10 cellular contexts compared by ENCODE assay signal in the genomic region with DNA sequence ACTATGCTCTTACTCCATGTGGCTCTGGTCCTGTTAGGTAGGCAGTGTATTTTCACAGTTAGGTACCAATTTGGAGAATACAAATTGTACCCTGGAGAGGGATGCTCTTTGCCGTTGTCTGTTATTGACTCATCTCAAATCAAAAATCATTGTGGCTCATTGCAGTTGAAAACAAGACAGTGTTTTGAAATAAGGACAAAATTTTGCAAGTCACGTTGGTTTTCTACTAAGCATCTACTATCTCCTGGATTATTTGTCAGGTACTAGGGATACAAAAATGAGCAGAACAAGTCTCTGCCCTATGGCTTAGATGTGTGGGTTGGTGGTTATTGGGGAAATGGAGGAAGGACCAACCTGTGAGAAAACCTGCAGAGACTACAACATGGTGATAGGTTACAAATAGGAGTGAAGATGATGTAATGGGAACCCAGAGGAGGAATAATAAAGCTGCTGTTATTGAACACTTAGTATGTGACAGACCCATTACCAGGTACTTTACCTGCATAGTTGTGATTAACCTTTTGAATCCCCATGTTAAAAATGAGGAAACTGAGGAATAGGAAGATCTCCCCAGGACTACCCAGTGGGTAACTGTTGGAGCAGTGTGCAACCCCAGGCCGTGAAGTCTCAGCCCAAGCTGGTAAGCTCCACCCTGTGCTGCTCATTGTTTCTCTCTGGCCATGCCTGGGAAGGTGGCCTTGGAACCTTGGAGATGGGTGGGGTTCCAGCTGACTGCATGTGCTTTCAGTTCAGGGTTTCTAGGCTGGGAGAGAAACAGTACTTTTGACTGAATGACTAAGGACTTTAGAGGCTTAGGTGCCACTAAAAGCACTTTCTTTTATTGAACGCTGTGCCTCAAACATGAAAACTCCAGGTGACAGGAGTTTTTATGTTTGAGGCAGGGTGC.
DNase-seq lines count a peak whose midpoint lies in the region; ATAC-seq, FAIRE-seq and TF ChIP-seq lines count a peak whose summit lies in the region.
"Had no signal": no experiment of that assay in that cellular context is flagged by ENCODE, and none has a peak within 500 bp of the region (broad histone marks: within the 10 kb centered on the region; RNA-seq: fewer than 3 reads in every experiment).

No MANE protein-coding gene starts in this region.

- no peaks in the 10 kb centered on the region for H3K9me3 ChIP-seq in keratinocyte (ENCODE audit: control insufficient read depth, low read depth, low read length)
- no peaks in the 10 kb centered on the region for H3K9me3 ChIP-seq in transverse colon
- no peaks in the 10 kb centered on the region for H3K9me3 ChIP-seq in H9 (ENCODE audit: control insufficient read depth, low read depth, low read length)

- no peaks in the 10 kb centered on the region for H3K79me1 ChIP-seq in H9 (ENCODE audit: insufficient read depth, low read depth, low read length, poor library complexity, severe bottlenecking)

- peak overlapping the region; percentile 65 for H3K27ac Mint-ChIP-seq in activated naive CD4-positive, alpha-beta T cell treated with anti-CD3 and anti-CD28 coated beads for 36 hours
- H3K27ac Mint-ChIP-seq in activated naive CD4-positive, alpha-beta T cell treated with anti-CD3 and anti-CD28 coated beads, Interleukin-2, amount 10 ng/mL, durations not matched to agents 7 days and 5 days = no peak overlapping the region
- peak overlapping the region in 1 of 3 experiments; percentile 46; a peak in 2 of 7 replicates for H3K27ac Mint-ChIP-seq in H9

- H3K4me1 Mint-ChIP-seq in activated naive CD4-positive, alpha-beta T cell treated with anti-CD3 and anti-CD28 coated beads for 36 hours (ENCODE audit: low read depth) = peaks cover 78% of the 10 kb centered on the region
- H3K4me1 Mint-ChIP-seq in activated naive CD4-positive, alpha-beta T cell treated with anti-CD3 and anti-CD28 coated beads, Interleukin-2, amount 10 ng/mL, durations not matched to agents 7 days and 5 days = peaks cover 67% of the 10 kb centered on the region
- peaks cover 56 to 58% of the 10 kb centered on the region in 2 experiments for H3K4me1 Mint-ChIP-seq in H9

- peaks cover 30% of the 10 kb centered on the region for H3K4me1 ChIP-seq in keratinocyte (ENCODE audit: control insufficient read depth, extremely low read depth, insufficient read depth, low read length)
- peaks cover 57 to 70% (median 59%) of the 10 kb centered on the region in 4 donors for H3K4me1 ChIP-seq in transverse colon
- peaks cover 12% of the 10 kb centered on the region; the same call in 1 of the 2 replicates for H3K4me1 ChIP-seq in H9 (ENCODE audit: insufficient read depth, low read length)

- no peak overlapping the region for H4K5ac ChIP-seq in H9 (ENCODE audit: insufficient read length, low read depth, low read length)

- H3K4me2 ChIP-seq in keratinocyte (ENCODE audit: control insufficient read depth, extremely low read depth, insufficient read depth, low read depth, low read length) (peak overlapping the region; percentile 24), H9 (ENCODE audit: insufficient read depth, insufficient read length, low read length) (no peak overlapping the region)

- H2AK5ac ChIP-seq in H9 (ENCODE audit: insufficient read length, low read length) = no peak overlapping the region

- H3K36me3 ChIP-seq in keratinocyte (ENCODE audit: control insufficient read depth in 2 of 2, extremely low read depth in 1 of 2, insufficient read depth in 2 of 2, low read length in 2 of 2) (peaks cover 5 to 6% of the 10 kb centered on the region in 2 experiments), transverse colon (no peaks in the 10 kb centered on the region)

- H3K9ac ChIP-seq in keratinocyte (ENCODE audit: control insufficient read depth, extremely low read depth, insufficient read depth, low read length) (peak overlapping the region; percentile 43), H9 (ENCODE audit: extremely low read depth, insufficient read length, low read length) (no peak overlapping the region)

- H2BK20ac ChIP-seq in H9 (ENCODE audit: low read depth, low read length, poor library complexity, severe bottlenecking) = no peak overlapping the region

- H4K20me1 ChIP-seq in keratinocyte (ENCODE audit: control insufficient read depth, extremely low read depth, insufficient read depth, low read length) = no peaks in the 10 kb centered on the region
- no peaks in the 10 kb centered on the region for H4K20me1 ChIP-seq in H9 (ENCODE audit: control insufficient read depth, insufficient read depth, insufficient read length)

- ATAC-seq in GM19452 (IDR thresholded peaks at IDR 0.05; ENCODE audit: unreplicated experiment) (no peak), GM19397 (IDR thresholded peaks at IDR 0.05; ENCODE audit: unreplicated experiment) (no peak)

- H2AFZ ChIP-seq in keratinocyte (ENCODE audit: control insufficient read depth, low read length) (no peak overlapping the region), H9 (ENCODE audit: low read length) (no peak overlapping the region)

- CTCF ChIA-PET in activated naive CD4-positive, alpha-beta T cell treated with anti-CD3 and anti-CD28 coated beads for 36 hours (lab: Charles Lee) = interaction anchor here (0.6 kb wide), 1 partner anchor 11 kb away, joined by 3 read pairs; no protein-coding TSS in a partner anchor
- CTCF ChIA-PET in activated naive CD4-positive, alpha-beta T cell treated with anti-CD3 and anti-CD28 coated beads, Interleukin-2, amount 10 ng/mL, durations not matched to agents 7 days and 5 days (lab: Charles Lee) = interaction anchor here (0.8 to 1.4 kb wide), 3 partner anchors 19 to 90 kb away, joined by 3 to 5 read pairs (median 3); no protein-coding TSS in a partner anchor

- no peak overlapping the region for H2BK5ac ChIP-seq in H9 (ENCODE audit: insufficient read length, low read length)

- no peak overlapping the region for H4K8ac ChIP-seq in H9 (replicated peaks; ENCODE audit: insufficient read length, low read depth, low read length)

- DNase-seq in activated naive CD4-positive, alpha-beta T cell treated with anti-CD3 and anti-CD28 coated beads for 36 hours = no peak
- no peak for DNase-seq in activated naive CD4-positive, alpha-beta T cell treated with anti-CD3 and anti-CD28 coated beads, Interleukin-2, amount 10 ng/mL, durations not matched to agents 7 days and 5 days
- DNase-seq in SW480 (ENCODE audit: low spot score) = peak; percentile 51
- no peak for DNase-seq in keratinocyte (ENCODE audit: low read depth, low spot score)
- peak; percentile 84 for DNase-seq in transverse colon
- no peak for DNase-seq in H9

- H3K9me3 Mint-ChIP-seq in activated naive CD4-positive, alpha-beta T cell treated with anti-CD3 and anti-CD28 coated beads for 36 hours = no peaks in the 10 kb centered on the region
- H3K9me3 Mint-ChIP-seq in activated naive CD4-positive, alpha-beta T cell treated with anti-CD3 and anti-CD28 coated beads, Interleukin-2, amount 10 ng/mL, durations not matched to agents 7 days and 5 days = no peaks in the 10 kb centered on the region
- no peaks in the 10 kb centered on the region for H3K9me3 Mint-ChIP-seq in H9

- H3K79me2 ChIP-seq in keratinocyte (ENCODE audit: control insufficient read depth, insufficient read depth, low read length) = peaks cover 39% of the 10 kb centered on the region
- H3K79me2 ChIP-seq in H9 (ENCODE audit: insufficient read depth, low read length) = 0 out of 2 replicates have a peak, but pooled peaks cover 2% of the 10 kb centered on the region

- no peak overlapping the region for H2BK120ac ChIP-seq in H9 (ENCODE audit: low read depth, low read length, poor library complexity, severe bottlenecking)

- no peak overlapping the region for H3K23ac ChIP-seq in H9 (ENCODE audit: insufficient read length, low read depth, low read length)

- H3K56ac ChIP-seq in H9 (ENCODE audit: insufficient read length, low read depth, low read length) = no peak overlapping the region

- TF ChIP-seq CTCF in keratinocyte (optimal IDR thresholded peaks at IDR 0.05 in 1 of 3, IDR thresholded peaks at IDR 0.05 in 1 of 3, conservative IDR thresholded peaks at IDR 0.05 in 1 of 3; ENCODE audit: extremely low read depth in 1 of 3, insufficient read depth in 2 of 3, low read length in 3 of 3) (no peak), transverse colon (IDR thresholded peaks at IDR 0.05) (no peak), H9 (conservative IDR thresholded peaks at IDR 0.05) (no peak)

- H3K4me3 ChIP-seq in keratinocyte (ENCODE audit: control insufficient read depth in 2 of 3, extremely low read depth in 1 of 3, insufficient read depth in 2 of 3, low read depth in 1 of 3, low read length in 3 of 3) = no peak overlapping the region
- no peak overlapping the region for H3K4me3 ChIP-seq in transverse colon
- H3K4me3 ChIP-seq: SK-N-MC had no signal

- no peak overlapping the region for H3K4me3 Mint-ChIP-seq in activated naive CD4-positive, alpha-beta T cell treated with anti-CD3 and anti-CD28 coated beads for 36 hours
- H3K4me3 Mint-ChIP-seq in activated naive CD4-positive, alpha-beta T cell treated with anti-CD3 and anti-CD28 coated beads, Interleukin-2, amount 10 ng/mL, durations not matched to agents 7 days and 5 days = no peak overlapping the region
- H3K4me3 Mint-ChIP-seq in H9 = no peak overlapping the region

- no peak overlapping the region for H3K14ac ChIP-seq in H9 (ENCODE audit: insufficient read depth, low read length)

- peaks cover 18% of the 10 kb centered on the region for H3K36me3 Mint-ChIP-seq in activated naive CD4-positive, alpha-beta T cell treated with anti-CD3 and anti-CD28 coated beads for 36 hours (ENCODE audit: low read depth)
- peaks cover 30% of the 10 kb centered on the region for H3K36me3 Mint-ChIP-seq in activated naive CD4-positive, alpha-beta T cell treated with anti-CD3 and anti-CD28 coated beads, Interleukin-2, amount 10 ng/mL, durations not matched to agents 7 days and 5 days
- no peaks in the 10 kb centered on the region for H3K36me3 Mint-ChIP-seq in H9 (ENCODE audit: insufficient read depth in 1 of 3, low read depth in 3 of 3)

- WGBS in transverse colon (ENCODE audit: low coverage in 1 of 2), 2 donors = 17 to 56% methylated on average over 2 to 4 of the region's 4 CpGs
- no CpG with 5 or more reads among the region's 4 CpGs for WGBS in H9 (ENCODE audit: extremely low coverage, insufficient read length, low lambda C conversion rate)

- no peak for FAIRE-seq in keratinocyte (lab: Jason Lieb, UNC)
- FAIRE-seq: G401.6 had no signal

- H3K27me3 ChIP-seq in keratinocyte (ENCODE audit: control insufficient read depth, extremely low read depth, insufficient read depth, low read length) = no peaks in the 10 kb centered on the region
- H3K27me3 ChIP-seq in transverse colon = no peaks in the 10 kb centered on the region
- no peaks in the 10 kb centered on the region for H3K27me3 ChIP-seq in H9 (ENCODE audit: insufficient read depth, low read length)

- H4K91ac ChIP-seq in H9 (ENCODE audit: insufficient read length, low read depth, low read length) = no peak overlapping the region

- H3K18ac ChIP-seq in H9 (ENCODE audit: insufficient read length, low read depth, low read length) = no peak overlapping the region

- no peak for TF ChIP-seq EP300 in transverse colon (IDR thresholded peaks at IDR 0.05; ENCODE audit: low read depth)

- no peak overlapping the region for H3T11ph ChIP-seq in H9 (ENCODE audit: low read length)

- dilution Hi-C loops in keratinocyte (cut with MboI; ENCODE audit: extremely low pct_ligation_motif_present, low sequenced_read_pairs) = no loop called here

- no peak for TF ChIP-seq POLR2A in transverse colon (IDR thresholded peaks at IDR 0.05)

- H2BK12ac ChIP-seq in H9 (ENCODE audit: insufficient read length, low read depth, low read length) = no peak overlapping the region

- intact Hi-C loops in activated naive CD4-positive, alpha-beta T cell treated with anti-CD3 and anti-CD28 coated beads for 36 hours (cut with micrococcal nuclease) = no loop called here
- intact Hi-C loops in transverse colon (cut with DNase I; ENCODE audit: low total_unique reads) = no loop called here

- H2BK15ac ChIP-seq in H9 (ENCODE audit: low read depth, low read length) = no peak overlapping the region

- H3K4ac ChIP-seq in H9 (ENCODE audit: low read depth, low read length) = no peak overlapping the region

- H3K9me1 ChIP-seq in keratinocyte (ENCODE audit: control insufficient read depth, extremely low read depth, insufficient read depth, low read length) = peaks cover 2% of the 10 kb centered on the region

- in situ Hi-C loops in transverse colon (cut with MboI; ENCODE audit: low pct_ligation_motif_present in 1 of 4, low pct_unique_long_range_greater_than_20kb in 1 of 4, low sequenced_read_pairs in 3 of 4) = no loop called here

- no peaks in the 10 kb centered on the region for H3K27me3 Mint-ChIP-seq in activated naive CD4-positive, alpha-beta T cell treated with anti-CD3 and anti-CD28 coated beads for 36 hours (ENCODE audit: low read depth)
- no peaks in the 10 kb centered on the region for H3K27me3 Mint-ChIP-seq in activated naive CD4-positive, alpha-beta T cell treated with anti-CD3 and anti-CD28 coated beads, Interleukin-2, amount 10 ng/mL, durations not matched to agents 7 days and 5 days
- H3K27me3 Mint-ChIP-seq in H9 (ENCODE audit: low read depth) = no peaks in the 10 kb centered on the region

- H3K27ac ChIP-seq in keratinocyte (ENCODE audit: control insufficient read depth, insufficient read depth, low read length) (peak overlapping the region; percentile 23), transverse colon (peak overlapping the region; percentile 81 to 91 (median 90)), H9 (ENCODE audit: insufficient read length, low read depth, low read length) (no peak overlapping the region)
- H3K27ac ChIP-seq: SK-N-MC had no signal

- no peaks in the 10 kb centered on the region for H3K23me2 ChIP-seq in H9 (ENCODE audit: insufficient read length, low read depth, low read length, poor library complexity, severe bottlenecking)

Comparison
In these comparisons a context has a peak if more than half of its experiments do, and no peak if none do; other contexts are left out.
1. DNase-seq: peak in SW480 (single experiment) and transverse colon (single experiment); none in activated naive CD4-positive, alpha-beta T cell treated with anti-CD3 and anti-CD28 coated beads for 36 hours (single experiment), activated naive CD4-positive, alpha-beta T cell treated with anti-CD3 and anti-CD28 coated beads, Interleukin-2, amount 10 ng/mL, durations not matched to agents 7 days and 5 days (single experiment), keratinocyte (single experiment) and H9 (single experiment).